Comparison of ENCODE assay signal across 1 cellular context in the genomic region with DNA sequence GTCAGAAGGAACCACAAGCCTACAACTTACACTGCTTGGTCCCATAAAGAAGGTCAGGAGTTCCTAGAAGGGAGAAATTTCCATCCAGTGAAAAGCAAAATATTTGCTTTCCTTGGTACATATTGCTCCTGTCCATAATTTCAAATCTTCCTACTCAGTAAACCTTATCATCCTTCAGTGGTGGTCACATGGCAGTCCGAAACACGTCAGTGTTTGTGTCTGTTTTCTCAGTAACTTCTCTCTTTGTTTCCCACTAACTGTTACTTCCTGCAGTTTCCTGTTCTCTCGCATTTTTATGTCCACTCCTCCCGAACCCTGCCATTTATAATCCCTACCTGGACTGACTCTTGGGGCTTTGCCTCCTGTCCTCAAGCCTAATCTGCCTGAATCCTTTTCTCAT.
TF ChIP-seq lines count a peak whose summit lies in the region.

No MANE protein-coding gene starts in this region.

TF ChIP-seq in GM23338, 12 proteins besides CTCF, POLR2A, EP300 and RAD21 (continued from another document):
- TF ChIP-seq, protein P1, sequence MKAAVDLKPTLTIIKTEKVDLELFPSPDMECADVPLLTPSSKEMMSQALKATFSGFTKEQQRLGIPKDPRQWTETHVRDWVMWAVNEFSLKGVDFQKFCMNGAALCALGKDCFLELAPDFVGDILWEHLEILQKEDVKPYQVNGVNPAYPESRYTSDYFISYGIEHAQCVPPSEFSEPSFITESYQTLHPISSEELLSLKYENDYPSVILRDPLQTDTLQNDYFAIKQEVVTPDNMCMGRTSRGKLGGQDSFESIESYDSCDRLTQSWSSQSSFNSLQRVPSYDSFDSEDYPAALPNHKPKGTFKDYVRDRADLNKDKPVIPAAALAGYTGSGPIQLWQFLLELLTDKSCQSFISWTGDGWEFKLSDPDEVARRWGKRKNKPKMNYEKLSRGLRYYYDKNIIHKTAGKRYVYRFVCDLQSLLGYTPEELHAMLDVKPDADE (IDR thresholded peaks at IDR 0.05), result no peak
- no peak for TF ChIP-seq EZH2 (IDR thresholded peaks at IDR 0.05; ENCODE audit: low read depth, unreplicated experiment)
- no peak for TF ChIP-seq NANOG (IDR thresholded peaks at IDR 0.05; ENCODE audit: borderline replicate concordance)
